12 cellular contexts compared by ENCODE assay signal in the genomic region with DNA sequence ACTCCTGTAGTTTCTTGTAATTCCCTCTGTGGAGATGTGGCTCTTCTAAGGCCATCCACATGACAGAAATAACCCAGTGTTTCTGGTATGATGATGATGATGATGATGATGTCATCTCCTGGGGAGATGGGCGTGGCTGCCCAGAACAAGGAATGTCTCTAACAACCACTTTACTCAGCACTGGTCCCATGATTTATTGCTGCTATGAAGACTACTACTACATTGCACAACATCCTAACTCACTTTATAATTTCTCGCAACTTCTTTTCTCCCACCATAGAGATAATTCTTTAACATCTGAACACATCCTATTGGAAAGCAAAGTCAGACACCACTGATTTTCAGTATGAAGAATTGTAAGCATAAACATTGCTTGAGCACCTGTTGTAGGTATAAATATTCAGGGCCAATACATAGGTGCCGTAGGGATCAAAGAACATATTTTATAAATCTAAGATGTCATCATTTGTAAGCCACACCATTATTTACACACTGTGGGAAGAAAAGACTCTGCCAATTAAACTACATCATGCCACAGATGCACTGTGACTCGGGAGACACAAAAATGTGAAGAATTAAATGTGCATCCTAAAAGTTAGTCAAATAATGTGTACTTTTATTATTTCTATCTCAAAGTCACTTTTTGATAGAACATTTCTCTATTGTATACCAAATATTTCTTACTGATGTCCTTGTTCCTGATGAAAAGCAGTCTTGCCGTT. TPM values are rescaled to one million over a fixed set of nuclear protein-coding genes. Genes with fewer than 3 reads are reported as not detected.
DNase-seq lines count a peak whose midpoint lies in the region; ATAC-seq, FAIRE-seq and TF ChIP-seq lines count a peak whose summit lies in the region.
"Had no signal": no experiment of that assay in that cellular context is flagged by ENCODE, and none has a peak within 500 bp of the region (broad histone marks: within the 10 kb centered on the region; RNA-seq: fewer than 3 reads in every experiment).

No MANE protein-coding gene starts in this region.

- H3K9ac ChIP-seq in smooth muscle cell (ENCODE audit: low read depth) = peak overlapping the region; percentile 21

- H3K4me3 ChIP-seq in PC-9 = no peak overlapping the region
- no peak overlapping the region for H3K4me3 ChIP-seq in smooth muscle cell
- H3K4me3 ChIP-seq: prostate gland had no signal

- intact Hi-C loops in PC-9 (cut with micrococcal nuclease; ENCODE audit: unreplicated experiment) = no loop called here

- H2AFZ ChIP-seq in PC-9 (no peak overlapping the region), smooth muscle cell (ENCODE audit: low read depth) (no peak overlapping the region)

- 89% methylated on average over 5 of the region's 5 CpGs for WGBS in smooth muscle cell (ENCODE audit: low lambda C conversion rate)

- POLR2A ChIA-PET in PC-9 (lab: Charles Lee; ENCODE audit: unreplicated experiment) = no interaction called here

- H4K20me1 ChIP-seq in PC-9 (ENCODE audit: insufficient read depth) = no peaks in the 10 kb centered on the region
- no peaks in the 10 kb centered on the region for H4K20me1 ChIP-seq in smooth muscle cell (ENCODE audit: low read depth)

- CTCF ChIA-PET in PC-9 (lab: Charles Lee) = interaction anchor here (0.6 to 0.7 kb wide), 2 partner anchors 1284 to 1367 kb away, joined by 3 to 6 read pairs; no protein-coding TSS in a partner anchor

- no peaks in the 10 kb centered on the region for H3K27me3 ChIP-seq in PC-9 (ENCODE audit: insufficient read depth, low read depth)
- no peaks in the 10 kb centered on the region for H3K27me3 ChIP-seq in smooth muscle cell (ENCODE audit: low read depth)

- no peak overlapping the region for H3K4me2 ChIP-seq in PC-9
- H3K4me2 ChIP-seq in smooth muscle cell = no peak overlapping the region

- H3K9me3 ChIP-seq in PC-9 (ENCODE audit: insufficient read depth, low read depth) = no peaks in the 10 kb centered on the region
- H3K9me3 ChIP-seq in smooth muscle cell (replicated peaks; ENCODE audit: low read depth) = no peaks in the 10 kb centered on the region
- H3K9me3 ChIP-seq: prostate gland had no signal

- TF ChIP-seq CTCF in PC-9 (conservative IDR thresholded peaks at IDR 0.05) = no peak
- TF ChIP-seq CTCF in smooth muscle cell (IDR thresholded peaks at IDR 0.05; ENCODE audit: borderline replicate concordance, insufficient read depth, poor library complexity, severe bottlenecking) = no peak

- H3K27ac ChIP-seq in PC-9 = no peak overlapping the region
- peak overlapping the region; percentile 72 for H3K27ac ChIP-seq in smooth muscle cell (ENCODE audit: low read depth)
- H3K27ac ChIP-seq: prostate gland had no signal

- H3F3A ChIP-seq in PC-9 (ENCODE audit: insufficient read depth, low read depth) = no peaks in the 10 kb centered on the region
- H3F3A ChIP-seq in smooth muscle cell (ENCODE audit: low read depth) = peaks cover 4% of the 10 kb centered on the region

- H3K36me3 ChIP-seq in PC-9 (ENCODE audit: low read depth) (peaks cover 4% of the 10 kb centered on the region; the same call in 1 of the 2 replicates), smooth muscle cell (ENCODE audit: low read depth) (no peaks in the 10 kb centered on the region)
- H3K36me3 ChIP-seq: prostate gland had no signal

- no peak for ATAC-seq in GM18907 (IDR thresholded peaks at IDR 0.05; ENCODE audit: unreplicated experiment)

- H3K79me2 ChIP-seq in PC-9 (ENCODE audit: low read depth) (no peaks in the 10 kb centered on the region), smooth muscle cell (ENCODE audit: low read depth) (no peaks in the 10 kb centered on the region)

- no peak for TF ChIP-seq POLR2A in H54 (IDR thresholded peaks at IDR 0.05; ENCODE audit: low read depth, low read length)

- BruUV-seq in PC-9 (replicated peaks; lab: Mats Ljungman, UMichigan) = no TSS peak

- H3K9me2 ChIP-seq in PC-9 (ENCODE audit: insufficient read depth) = no peaks in the 10 kb centered on the region

- DNase-seq in H54 (ENCODE audit: insufficient read length, low spot score) (peak; percentile 29), PC-9 (peak; percentile 21 to 56), fibroblast of gingiva (ENCODE audit: low read depth) (peak; percentile 43), smooth muscle cell (lab: John Stamatoyannopoulos, UW; ENCODE audit: unreplicated experiment) (no peak), hypothalamus (lab: John Stamatoyannopoulos, UW) (no peak), NCI-H1694 treated with DMSO at 0.1 percent for 48 hours (lab: John Stamatoyannopoulos, UW) (no peak), HuH-7 (ENCODE audit: low spot score) (no peak)
- DNase-seq: activated T-cell treated with anti-CD3 and anti-CD28 coated beads for 4 hours, immature natural killer cell, NCI-H1417 treated with DMSO at 0.1 percent for 48 hours had no signal

- peak; percentile 100 for FAIRE-seq in H54 (lab: Jason Lieb, UNC)

- peaks cover 12% of the 10 kb centered on the region for H3K4me1 ChIP-seq in PC-9 (replicated peaks; ENCODE audit: insufficient read depth)
- H3K4me1 ChIP-seq in smooth muscle cell (ENCODE audit: low read depth) = peaks cover 3% of the 10 kb centered on the region
- H3K4me1 ChIP-seq: prostate gland had no signal

RNA-seq across cellular contexts. Expression of a gene that starts 6.4 kb away (rescaled TPM):
- 7.0 and 10.5 TPM in 2 replicates for total RNA-seq in PC-9 (2021)
- total RNA-seq in smooth muscle cell = 9.6 TPM in 2 replicates
- 4.9 and 7.9 TPM in 2 replicates for polyA plus RNA-seq in smooth muscle cell

RNA-seq across cellular contexts. Expression of a gene that starts 6.8 kb away (rescaled TPM):
- total RNA-seq in PC-9 (2021) (15.6 and 21.5 TPM in 2 replicates), smooth muscle cell (15.8 and 19.1 TPM in 2 replicates)
- 8.2 and 10.6 TPM in 2 replicates for polyA plus RNA-seq in smooth muscle cell

RNA-seq across cellular contexts. Expression of a gene that starts 26.0 kb away (rescaled TPM):
- 0.90 and 1.0 TPM in 2 replicates for total RNA-seq in PC-9 (2021)
- 0.22 and 0.85 TPM in 2 replicates for total RNA-seq in smooth muscle cell
- 0.42 and 1.3 TPM in 2 replicates for polyA plus RNA-seq in smooth muscle cell

Comparison
In these comparisons a context has a peak if more than half of its experiments do, and no peak if none do; other contexts are left out.
1. DNase-seq: peak in H54 (single experiment), PC-9 (2 of 2) and fibroblast of gingiva (single experiment); none in smooth muscle cell (single experiment), hypothalamus (0 of 51), NCI-H1694 treated with DMSO at 0.1 percent for 48 hours (single experiment) and HuH-7 (single experiment).